ENCODE assay signal across 1 cellular context in genomic region chr12:64558754-64559153, GRCh38.
TF ChIP-seq lines count a peak whose summit lies in the region.

No MANE protein-coding gene starts in this region.

TF ChIP-seq in H1, 55 proteins besides CTCF, POLR2A, EP300 and RAD21 (continued from another document):
- TF ChIP-seq, protein P1, sequence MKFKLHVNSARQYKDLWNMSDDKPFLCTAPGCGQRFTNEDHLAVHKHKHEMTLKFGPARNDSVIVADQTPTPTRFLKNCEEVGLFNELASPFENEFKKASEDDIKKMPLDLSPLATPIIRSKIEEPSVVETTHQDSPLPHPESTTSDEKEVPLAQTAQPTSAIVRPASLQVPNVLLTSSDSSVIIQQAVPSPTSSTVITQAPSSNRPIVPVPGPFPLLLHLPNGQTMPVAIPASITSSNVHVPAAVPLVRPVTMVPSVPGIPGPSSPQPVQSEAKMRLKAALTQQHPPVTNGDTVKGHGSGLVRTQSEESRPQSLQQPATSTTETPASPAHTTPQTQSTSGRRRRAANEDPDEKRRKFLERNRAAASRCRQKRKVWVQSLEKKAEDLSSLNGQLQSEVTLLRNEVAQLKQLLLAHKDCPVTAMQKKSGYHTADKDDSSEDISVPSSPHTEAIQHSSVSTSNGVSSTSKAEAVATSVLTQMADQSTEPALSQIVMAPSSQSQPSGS (IDR thresholded peaks at IDR 0.05; ENCODE audit: low read length), result no peak
- TF ChIP-seq SP2 (IDR thresholded peaks at IDR 0.05; ENCODE audit: low read length) (no peak), KDM1A (IDR thresholded peaks at IDR 0.05; ENCODE audit: borderline replicate concordance, low read length) (no peak), JUND (IDR thresholded peaks at IDR 0.05; ENCODE audit: low read length) (no peak), KDM4A (IDR thresholded peaks at IDR 0.05; ENCODE audit: low read depth, low read length, severe bottlenecking) (no peak), TCF12 (IDR thresholded peaks at IDR 0.05; ENCODE audit: low read depth, low read length) (no peak), CTBP2 (IDR thresholded peaks at IDR 0.05; ENCODE audit: borderline replicate concordance, insufficient read depth, insufficient read length, low read length) (no peak), CHD7 (IDR thresholded peaks at IDR 0.05; ENCODE audit: insufficient replicate concordance, low read length) (no peak), RFX5 (IDR thresholded peaks at IDR 0.05; ENCODE audit: borderline replicate concordance, low read depth, low read length) (no peak), TAF1 (IDR thresholded peaks at IDR 0.05; ENCODE audit: low read depth, low read length) (no peak), E2F6 (IDR thresholded peaks at IDR 0.05) (no peak), NRF1 (IDR thresholded peaks at IDR 0.05; ENCODE audit: low read depth, low read length) (no peak), SIRT6 (IDR thresholded peaks at IDR 0.05; ENCODE audit: low read length) (no peak)
